ENCODE assay signal across 17 cellular contexts in genomic region chr13:92460479-92460878, GRCh38.
DNase-seq lines count a peak whose midpoint lies in the region; ATAC-seq and TF ChIP-seq lines count a peak whose summit lies in the region.
"Had no signal": no experiment of that assay in that cellular context is flagged by ENCODE, and none has a peak within 500 bp of the region (broad histone marks: within the 10 kb centered on the region; RNA-seq: fewer than 3 reads in every experiment).

No MANE protein-coding gene starts in this region.

- peaks cover 5% of the 10 kb centered on the region in 2 donors for H3K9me3 Mint-ChIP-seq in stimulated activated naive B cell treated with anti-CD40 and anti-IgM and Interleukin-4, amounts not matched to agents 10 μg/mL and 1 μg/mL and 100 μg/mL, for 72 hours

- no peak overlapping the region for H3K4me3 ChIP-seq in mucosa of descending colon
- H3K4me3 ChIP-seq: SJSA1 had no signal

- peak; percentile 53 for ATAC-seq in mucosa of descending colon
- no peak for ATAC-seq in stimulated activated naive B cell treated with anti-CD40 and anti-IgM and Interleukin-4, amounts not matched to agents 10 μg/mL and 1 μg/mL and 100 μg/mL, for 72 hours (replicated peaks)

- H3K4me1 ChIP-seq in mucosa of descending colon (ENCODE audit: low read depth), result no peaks in the 10 kb centered on the region
- H3K4me1 ChIP-seq: SJSA1 had no signal

- no peak for TF ChIP-seq CTCF in mucosa of descending colon (IDR thresholded peaks at IDR 0.05)

- no peaks in the 10 kb centered on the region for H3K36me3 Mint-ChIP-seq in stimulated activated naive B cell treated with anti-CD40 and anti-IgM and Interleukin-4, amounts not matched to agents 10 μg/mL and 1 μg/mL and 100 μg/mL, for 72 hours

- H3K4me3 Mint-ChIP-seq in stimulated activated naive B cell treated with anti-CD40 and anti-IgM and Interleukin-4, amounts not matched to agents 10 μg/mL and 1 μg/mL and 100 μg/mL, for 72 hours, result no peak overlapping the region

- no peaks in the 10 kb centered on the region for H3K36me3 ChIP-seq in mucosa of descending colon (ENCODE audit: low read depth)
- H3K36me3 ChIP-seq: SJSA1 had no signal

- H3K27ac Mint-ChIP-seq in stimulated activated naive B cell treated with anti-CD40 and anti-IgM and Interleukin-4, amounts not matched to agents 10 μg/mL and 1 μg/mL and 100 μg/mL, for 72 hours, result no peak overlapping the region

- no peaks in the 10 kb centered on the region for H3K9me3 ChIP-seq in mucosa of descending colon
- H3K9me3 ChIP-seq: SJSA1 had no signal

- H3K27me3 Mint-ChIP-seq in stimulated activated naive B cell treated with anti-CD40 and anti-IgM and Interleukin-4, amounts not matched to agents 10 μg/mL and 1 μg/mL and 100 μg/mL, for 72 hours, result no peaks in the 10 kb centered on the region

- H3K4me1 Mint-ChIP-seq in stimulated activated naive B cell treated with anti-CD40 and anti-IgM and Interleukin-4, amounts not matched to agents 10 μg/mL and 1 μg/mL and 100 μg/mL, for 72 hours, result no peaks in the 10 kb centered on the region

- DNase-seq in HT1080 (ENCODE audit: low read depth) (peak; percentile 24), SHP77 treated with DMSO at 0.1 percent for 48 hours (lab: John Stamatoyannopoulos, UW) (peak; percentile 49), glomerular visceral epithelial cell (ENCODE audit: extremely low spot score) (peak; percentile 1), mucosa of descending colon (peak in 1 of 3 donors; percentile 35), NCI-H524 treated with DMSO at 0.1 percent for 48 hours (lab: John Stamatoyannopoulos, UW) (no peak), dedifferentiated amniotic fluid mesenchymal stem cell (ENCODE audit: extremely low spot score) (no peak), AG20443 (ENCODE audit: low spot score) (no peak)
- DNase-seq in stimulated activated naive B cell treated with anti-CD40 and anti-IgM and Interleukin-4, amounts not matched to agents 10 μg/mL and 1 μg/mL and 100 μg/mL, for 72 hours, result no peak
- DNase-seq: AML-193; COR-L47; HCEC 1CT; MV-4-11; NCI-H146; NCI-H345; NK-92 treated with Interleukin-12 subunit alpha and Interleukin-12 subunit beta, amount 100 ng/mL, for 24 hours; OCI-M1 had no signal

- intact Hi-C loops in mucosa of descending colon (cut with DNase I, micrococcal nuclease), result no loop called here

Comparison
In these comparisons a context has a peak if more than half of its experiments do, and no peak if none do; other contexts are left out.
1. DNase-seq: peak in HT1080 (single experiment), SHP77 treated with DMSO at 0.1 percent for 48 hours (single experiment) and glomerular visceral epithelial cell (single experiment); none in NCI-H524 treated with DMSO at 0.1 percent for 48 hours (single experiment), dedifferentiated amniotic fluid mesenchymal stem cell (single experiment), stimulated activated naive B cell treated with anti-CD40 and anti-IgM and Interleukin-4, amounts not matched to agents 10 μg/mL and 1 μg/mL and 100 μg/mL, for 72 hours (single experiment) and AG20443 (single experiment).